Comparison of ENCODE assay signal across 15 cellular contexts in genomic region chr16:66701061-66701460, GRCh38. TPM values are rescaled to one million over a fixed set of nuclear protein-coding genes. Genes with fewer than 3 reads are reported as not detected.
DNase-seq lines count a peak whose midpoint lies in the region; ATAC-seq and TF ChIP-seq lines count a peak whose summit lies in the region.
"Had no signal": no experiment of that assay in that cellular context is flagged by ENCODE, and none has a peak within 500 bp of the region (broad histone marks: within the 10 kb centered on the region; RNA-seq: fewer than 3 reads in every experiment).

No MANE protein-coding gene starts in this region.

- H3K27ac ChIP-seq in MM.1S (ENCODE audit: low read length) (no peak overlapping the region), thyroid gland (peak overlapping the region; percentile 44 to 79 (median 65)), foreskin keratinocyte (no peak overlapping the region)
- H3K27ac ChIP-seq: Peyer's patch had no signal

- peaks cover under 1% of the 10 kb centered on the region for H3K79me2 ChIP-seq in MM.1S (ENCODE audit: low read length)

- no peaks in the 10 kb centered on the region for H3F3A ChIP-seq in MM.1S (ENCODE audit: insufficient read depth, low read length)

- no peak overlapping the region for H2AFZ ChIP-seq in MM.1S (ENCODE audit: low read length)

- H3K4me3 ChIP-seq in MM.1S (ENCODE audit: low read length), result no peak overlapping the region
- no peak overlapping the region for H3K4me3 ChIP-seq in thyroid gland (replicated peaks in 1 of 3)
- H3K4me3 ChIP-seq: Peyer's patch had no signal

- intact Hi-C loops in thyroid gland (cut with DNase I), result no loop called here

- DNase-seq in MM.1S (no peak), NOMO-1 treated with DMSO at 0.1 percent for 48 hours (lab: John Stamatoyannopoulos, UW; ENCODE audit: unreplicated experiment) (peak; percentile 43), dermis blood vessel endothelial cell (peak; percentile 24), thyroid gland (no peak), foreskin keratinocyte (no peak), HPDE6-E6E7 (ENCODE audit: extremely low spot score) (no peak)
- DNase-seq: Karpas-422; NCI-H1436 treated with DMSO at 0.1 percent for 48 hours; NCI-H2081 treated with DMSO at 0.1 percent for 48 hours; NCI-H2227 treated with DMSO at 0.1 percent for 48 hours; NCI-H526; NK-92 treated with Interleukin-12 subunit alpha and Interleukin-12 subunit beta, amount 100 ng/mL, for 24 hours; Peyer's patch; SHP77 had no signal

- H4K20me1 ChIP-seq in MM.1S (ENCODE audit: insufficient read depth, low read length), result no peaks in the 10 kb centered on the region

- H3K9me3 ChIP-seq in MM.1S (replicated peaks; ENCODE audit: insufficient read depth, low read length), result no peaks in the 10 kb centered on the region
- no peaks in the 10 kb centered on the region for H3K9me3 ChIP-seq in thyroid gland
- H3K9me3 ChIP-seq: Peyer's patch had no signal

- H3K9me2 ChIP-seq in MM.1S (replicated peaks; ENCODE audit: insufficient read depth, low read length), result no peaks in the 10 kb centered on the region

- H3K36me3 ChIP-seq in MM.1S (replicated peaks; ENCODE audit: insufficient read depth, low read length) (no peaks in the 10 kb centered on the region), thyroid gland (no peaks in the 10 kb centered on the region)
- H3K36me3 ChIP-seq: Peyer's patch had no signal

- no peak overlapping the region for H3K9ac ChIP-seq in MM.1S (ENCODE audit: low read length)

- H3K4me1 ChIP-seq in MM.1S (ENCODE audit: low read length), result peaks cover 6% of the 10 kb centered on the region
- H3K4me1 ChIP-seq in thyroid gland, result peaks cover 41 to 74% of the 10 kb centered on the region in 2 donors
- no peaks in the 10 kb centered on the region for H3K4me1 ChIP-seq in foreskin keratinocyte

- TF ChIP-seq POLR2A in thyroid gland (IDR thresholded peaks at IDR 0.05), result no peak

- peak overlapping the region; percentile 7; the same call in 1 of the 2 replicates for H3K4me2 ChIP-seq in MM.1S (ENCODE audit: low read depth, low read length)

- TF ChIP-seq CTCF in MM.1S (IDR thresholded peaks at IDR 0.05; ENCODE audit: low read length) (no peak), thyroid gland (IDR thresholded peaks at IDR 0.05) (no peak), foreskin keratinocyte (conservative IDR thresholded peaks at IDR 0.05) (no peak)

- H3K27me3 ChIP-seq in MM.1S (replicated peaks; ENCODE audit: insufficient read depth, low read length) (no peaks in the 10 kb centered on the region), thyroid gland (no peaks in the 10 kb centered on the region), foreskin keratinocyte (no peaks in the 10 kb centered on the region)
- H3K27me3 ChIP-seq: Peyer's patch had no signal

- 96 to 97% methylated on average over 2 of the region's 2 CpGs for WGBS in thyroid gland, 2 donors

- ATAC-seq in foreskin keratinocyte, result no peak
- no peak for ATAC-seq in GM19452 (IDR thresholded peaks at IDR 0.05; ENCODE audit: unreplicated experiment)

RNA-seq across cellular contexts. Expression of gene CMTM4, which starts 4.5 kb away (rescaled TPM):
- total RNA-seq in dermis blood vessel endothelial cell (8.8 and 11.6 TPM in 2 replicates), thyroid gland (100 to 1,000 TPM; 170 to 246 (median 201) TPM), foreskin keratinocyte (18.8 and 20.3 TPM in 2 replicates)
- 5.4 and 6.6 TPM in 2 replicates for polyA plus RNA-seq in foreskin keratinocyte

RNA-seq across cellular contexts. Expression of gene DYNC1LI2, which starts 50.3 kb away (rescaled TPM):
- 112 and 219 TPM in 2 replicates for total RNA-seq in dermis blood vessel endothelial cell
- 100 to 1,000 TPM; 162 to 332 (median 195) TPM for total RNA-seq in thyroid gland
- 61.7 and 69.7 TPM in 2 replicates for total RNA-seq in foreskin keratinocyte
- 18.1 and 19.5 TPM in 2 replicates for polyA plus RNA-seq in foreskin keratinocyte

Comparison
In these comparisons a context has a peak if more than half of its experiments do, and no peak if none do; other contexts are left out.
1. DNase-seq: peak in NOMO-1 treated with DMSO at 0.1 percent for 48 hours (single experiment) and dermis blood vessel endothelial cell (single experiment); none in MM.1S (single experiment), thyroid gland (0 of 2), foreskin keratinocyte (0 of 2) and HPDE6-E6E7 (single experiment).
2. H3K27ac ChIP-seq: peak in thyroid gland (3 of 3); none in MM.1S (single experiment) and foreskin keratinocyte (single experiment).